Comparison of ENCODE assay signal across 14 cellular contexts in genomic region chr12:48175613-48176416, GRCh38. TPM values are rescaled to one million over a fixed set of nuclear protein-coding genes. Genes with fewer than 3 reads are reported as not detected.
A peak's percentile ranks its signal among the peaks of the same experiment; 100 is the strongest.
DNase-seq lines count a peak whose midpoint lies in the region; ATAC-seq, FAIRE-seq and TF ChIP-seq lines count a peak whose summit lies in the region.
"Had no signal": no experiment of that assay in that cellular context is flagged by ENCODE, and none has a peak within 500 bp of the region (broad histone marks: within the 10 kb centered on the region; RNA-seq: fewer than 3 reads in every experiment).

No MANE protein-coding gene starts in this region.

- H3K9me3 Mint-ChIP-seq in nephron: no peaks in the 10 kb centered on the region
- H3K9me3 Mint-ChIP-seq: effector memory CD8-positive, alpha-beta T cell had no signal

- no peak; the same call in 1 of the 2 replicates for TF ChIP-seq POLR2A in K562 (conservative IDR thresholded peaks at IDR 0.05)

- H3K4me1 ChIP-seq in Loucy (ENCODE audit: insufficient read depth, low read length, poor library complexity, severe bottlenecking) (peaks cover 14% of the 10 kb centered on the region), K562 (replicated peaks in 1 of 2; ENCODE audit: control insufficient read depth in 2 of 2, insufficient read depth in 2 of 2, low read length in 2 of 2) (peaks cover 0 to 23% of the 10 kb centered on the region in 2 experiments; a peak in 4 of 5 replicates)
- H3K4me1 ChIP-seq: heart right ventricle had no signal

- intact Hi-C loops in K562 (cut with micrococcal nuclease): no loop called here

- peak overlapping the region; percentile 90 to 97 (median 91) for H3K27ac Mint-ChIP-seq in nephron
- H3K27ac Mint-ChIP-seq: effector memory CD8-positive, alpha-beta T cell had no signal

- no peak for TF ChIP-seq RAD21 in K562 (CRISPR knock-in tag; conservative IDR thresholded peaks at IDR 0.05 in 1 of 2, IDR thresholded peaks at IDR 0.05 in 1 of 2)

- POLR2A ChIA-PET in K562 (lab: Yijun Ruan, JAX): interaction anchor here (0.6 to 1.5 kb wide), 8 partner anchors 10 to 403 kb away, joined by 3 to 6 read pairs (median 3); partner anchors contain the start of genes ASB8 and SLC48A1

- 35% methylated on average over 3 of the region's 3 CpGs for WGBS in K562 (ENCODE audit: insufficient coverage, low coverage, missing lambda C conversion rate)

- H3K9ac ChIP-seq in Loucy (ENCODE audit: low read depth, low read length, poor library complexity, severe bottlenecking): peak overlapping the region; percentile 52
- H3K9ac ChIP-seq in K562 (ENCODE audit: insufficient read depth in 1 of 2, low read depth in 2 of 2, low read length in 2 of 2): peak overlapping the region in 1 of 2 experiments; percentile 43; a peak in 2 of 4 replicates

- H3K79me2 ChIP-seq in Loucy (ENCODE audit: insufficient read depth, low read length): no peaks in the 10 kb centered on the region
- H3K79me2 ChIP-seq in K562 (ENCODE audit: control insufficient read depth, insufficient read depth, low read length): no peaks in the 10 kb centered on the region

- no peaks in the 10 kb centered on the region for H3K9me1 ChIP-seq in K562 (ENCODE audit: control insufficient read depth, insufficient read depth, low read length)

- in situ Hi-C loops in K562 (cut with MboI): loop anchor here (5.0 kb wide), 1 partner anchor 464 kb away; no protein-coding TSS in a partner anchor

- peak overlapping the region; percentile 0 to 28 (median 11) for H3K4me3 Mint-ChIP-seq in nephron

- H3K27me3 ChIP-seq in Loucy (ENCODE audit: insufficient read depth, low read length, poor library complexity, severe bottlenecking): no peaks in the 10 kb centered on the region
- H3K27me3 ChIP-seq in K562 (ENCODE audit: control insufficient read depth in 2 of 2, insufficient read depth in 2 of 2, low read length in 2 of 2): no peaks in the 10 kb centered on the region

- no peaks in the 10 kb centered on the region for H3K9me3 ChIP-seq in Loucy (ENCODE audit: insufficient read depth, low read depth, low read length)
- no peaks in the 10 kb centered on the region for H3K9me3 ChIP-seq in K562 (replicated peaks; ENCODE audit: control insufficient read depth, insufficient read depth, low read depth, low read length)
- H3K9me3 ChIP-seq: heart right ventricle had no signal

- TF ChIP-seq EP300 in K562 (IDR thresholded peaks at IDR 0.05; ENCODE audit: low read length): peak; percentile 53

- no peaks in the 10 kb centered on the region for H3K27me3 Mint-ChIP-seq in nephron (ENCODE audit: low read depth)

- CTCF ChIA-PET in K562 (lab: Yijun Ruan, JAX; ENCODE audit: low intra/inter-chr PET ratio): no interaction called here

- H3K4me3 ChIP-seq in Loucy (ENCODE audit: low read length, poor library complexity, severe bottlenecking) (peak overlapping the region; percentile 44), K562 (no peak overlapping the region)
- H3K4me3 ChIP-seq: heart right ventricle had no signal

- TF ChIP-seq CTCF in Loucy (conservative IDR thresholded peaks at IDR 0.05; ENCODE audit: low read length) (no peak), K562 (IDR thresholded peaks at IDR 0.05 in 2 of 3, conservative IDR thresholded peaks at IDR 0.05 in 1 of 3; ENCODE audit: insufficient read depth in 2 of 3, low read depth in 1 of 3, low read length in 3 of 3) (no peak), nephron (IDR thresholded peaks at IDR 0.05; ENCODE audit: unreplicated experiment in 3 of 3) (no peak)

- peak overlapping the region; percentile 44 for H3K27ac ChIP-seq in K562 (ENCODE audit: extremely low read depth, low read depth, low read length)
- H3K27ac ChIP-seq: heart right ventricle had no signal

- no peaks in the 10 kb centered on the region for H3F3A ChIP-seq in Loucy (ENCODE audit: low read depth)

- DNase-seq in NCI-H510A treated with DMSO at 0.1 percent for 48 hours (lab: John Stamatoyannopoulos, UW) (peak; percentile 38), NCI-H510A (lab: John Stamatoyannopoulos, UW) (no peak), K562 (ENCODE audit: extremely low read depth in 1 of 4, low spot score in 3 of 4) (peak in 2 of 4 experiments; percentile 39 to 43), 8988T (no peak), NCI-H748 (lab: John Stamatoyannopoulos, UW; ENCODE audit: unreplicated experiment) (no peak)
- DNase-seq: effector memory CD8-positive, alpha-beta T cell; heart right ventricle; substantia nigra had no signal

- H4K20me1 ChIP-seq in Loucy (ENCODE audit: insufficient read depth, low read length, poor library complexity, severe bottlenecking) (no peaks in the 10 kb centered on the region), K562 (replicated peaks; ENCODE audit: control insufficient read depth, insufficient read depth, low read length) (no peaks in the 10 kb centered on the region)

- H2AFZ ChIP-seq in Loucy (ENCODE audit: low read length) (peak overlapping the region; percentile 90), K562 (ENCODE audit: low read depth, low read length) (peak overlapping the region; percentile 88)

- H3K36me3 ChIP-seq in Loucy (ENCODE audit: insufficient read depth, low read length) (no peaks in the 10 kb centered on the region), K562 (ENCODE audit: control insufficient read depth, insufficient read depth, low read length) (no peaks in the 10 kb centered on the region)
- H3K36me3 ChIP-seq: heart right ventricle had no signal

- no TSS peak for BruUV-seq in K562 (replicated peaks; lab: Mats Ljungman, UMichigan)

- peak overlapping the region; percentile 65 for H3K4me2 ChIP-seq in Loucy (ENCODE audit: low read depth, low read length, poor library complexity, severe bottlenecking)
- H3K4me2 ChIP-seq in K562 (ENCODE audit: insufficient read depth, low read length): peak overlapping the region; percentile 67

- no peaks in the 10 kb centered on the region for H3K9me2 ChIP-seq in Loucy (replicated peaks; ENCODE audit: low read depth, low read length)

- H3K4me1 Mint-ChIP-seq in nephron: peaks cover 37% of the 10 kb centered on the region

- peak; percentile 23 for FAIRE-seq in K562 (lab: Jason Lieb, UNC)

- ATAC-seq in K562 (peak; percentile 89), HG03139 (IDR thresholded peaks at IDR 0.05; ENCODE audit: unreplicated experiment) (no peak)
- ATAC-seq: effector memory CD8-positive, alpha-beta T cell; heart right ventricle had no signal

- H3K36me3 Mint-ChIP-seq in nephron (ENCODE audit: low read depth): no peaks in the 10 kb centered on the region

RNA-seq across cellular contexts. Expression of gene CCDC184, which starts 7.6 kb away (rescaled TPM):
- not detected in 2 replicates for total RNA-seq in K562 (2011; cell fraction: chromatin; rRNA removed; ENCODE audit: low replicate concordance)
- not detected in 2 replicates for total RNA-seq in K562 (2011; cell fraction: nucleolus; rRNA removed)
- not detected in 2 replicates for total RNA-seq in K562 (2011; cell fraction: nucleoplasm; rRNA removed)
- total RNA-seq in K562 (2014; rRNA removed) (0.04 TPM in 1 of 2 replicates, not detected in the other), K562 (2014; rRNA removed; fragmentation: Illumina TruSeq; extraction: Trizol) (not detected in 2 replicates), K562 (2015; rRNA removed; fragmentation: Illumina TruSeq; extraction: Trizol) (not detected in 2 replicates), K562 (2021) (0.09 and 0.18 TPM in 2 replicates)
- polyA plus RNA-seq in K562 (2011; rRNA removed) (not detected in 2 replicates), K562 (2014; fragmentation: Illumina TruSeq; extraction: Trizol) (not detected in 2 replicates), K562 (2014; fragmentation: Nextera tagmentation; extraction: Ambion mirVana) (not detected), K562 (2014; rRNA removed) (not detected in 2 replicates)
- not detected in 2 replicates for polyA plus RNA-seq in K562 (2011; cell fraction: cytosol; rRNA removed)
- polyA plus RNA-seq in K562 (2011; cell fraction: nucleus; rRNA removed): not detected in 2 replicates
- 0.03 and 0.17 TPM in 2 replicates for polyA plus RNA-seq in K562 (2012)
- not detected in 2 replicates for polyA minus RNA-seq in K562 (2011; rRNA and poly(A)+ RNA removed)
- polyA minus RNA-seq in K562 (2011; cell fraction: cytosol; rRNA and poly(A)+ RNA removed): not detected in 2 replicates
- polyA minus RNA-seq in K562 (2011; cell fraction: nucleus; rRNA and poly(A)+ RNA removed): not detected in 2 replicates
- total RNA-seq: OCI-LY7 had no signal

RNA-seq across cellular contexts. Expression of gene ASB8, which starts 18.5 kb away (rescaled TPM):
- 29.0 and 38.0 TPM in 2 replicates for total RNA-seq in K562 (2011; cell fraction: chromatin; rRNA removed; ENCODE audit: low replicate concordance)
- total RNA-seq in K562 (2011; cell fraction: nucleolus; rRNA removed): 15.8 and 18.7 TPM in 2 replicates
- 25.8 and 32.9 TPM in 2 replicates for total RNA-seq in K562 (2011; cell fraction: nucleoplasm; rRNA removed)
- total RNA-seq in K562 (2014; rRNA removed) (13.3 and 24.2 TPM in 2 replicates), K562 (2014; rRNA removed; fragmentation: Illumina TruSeq; extraction: Trizol) (19.6 and 30.6 TPM in 2 replicates), K562 (2015; rRNA removed; fragmentation: Illumina TruSeq; extraction: Trizol) (18.9 and 21.2 TPM in 2 replicates), K562 (2021) (18.6 and 21.6 TPM in 2 replicates)
- polyA plus RNA-seq in K562 (2011; rRNA removed) (25.1 and 26.2 TPM in 2 replicates), K562 (2014; fragmentation: Illumina TruSeq; extraction: Trizol) (19.8 and 21.0 TPM in 2 replicates), K562 (2014; fragmentation: Nextera tagmentation; extraction: Ambion mirVana) (10 to 100 TPM; 20.0 to 29.0 TPM), K562 (2014; rRNA removed) (15.8 and 24.4 TPM in 2 replicates)
- 19.1 and 23.0 TPM in 2 replicates for polyA plus RNA-seq in K562 (2011; cell fraction: cytosol; rRNA removed)
- 13.0 and 17.0 TPM in 2 replicates for polyA plus RNA-seq in K562 (2011; cell fraction: nucleus; rRNA removed)
- polyA plus RNA-seq in K562 (2012): 17.3 and 20.3 TPM in 2 replicates
- polyA minus RNA-seq in K562 (2011; rRNA and poly(A)+ RNA removed): 21.1 and 22.8 TPM in 2 replicates
- polyA minus RNA-seq in K562 (2011; cell fraction: cytosol; rRNA and poly(A)+ RNA removed): 10.3 and 18.6 TPM in 2 replicates
- 10.5 and 11.2 TPM in 2 replicates for polyA minus RNA-seq in K562 (2011; cell fraction: nucleus; rRNA and poly(A)+ RNA removed)

RNA-seq across cellular contexts. Expression of gene OR10AD1, which starts 27.3 kb away (rescaled TPM):
- total RNA-seq in K562 (2011; cell fraction: chromatin; rRNA removed; ENCODE audit: low replicate concordance): not detected in 2 replicates
- total RNA-seq in K562 (2011; cell fraction: nucleolus; rRNA removed): 0.33 TPM in 1 of 2 replicates, not detected in the other
- not detected in 2 replicates for total RNA-seq in K562 (2011; cell fraction: nucleoplasm; rRNA removed)
- not detected in 2 replicates for total RNA-seq in K562 (2014; rRNA removed)
- total RNA-seq in K562 (2014; rRNA removed; fragmentation: Illumina TruSeq; extraction: Trizol): not detected in 2 replicates
- not detected in 2 replicates for total RNA-seq in K562 (2015; rRNA removed; fragmentation: Illumina TruSeq; extraction: Trizol)
- total RNA-seq in K562 (2021): not detected in 2 replicates
- not detected in 2 replicates for polyA plus RNA-seq in K562 (2011; rRNA removed)
- polyA plus RNA-seq in K562 (2011; cell fraction: cytosol; rRNA removed): not detected in 2 replicates
- polyA plus RNA-seq in K562 (2011; cell fraction: nucleus; rRNA removed): not detected in 2 replicates
- polyA plus RNA-seq in K562 (2012): 0.21 and 0.76 TPM in 2 replicates
- polyA plus RNA-seq in K562 (2014; fragmentation: Illumina TruSeq; extraction: Trizol): not detected in 2 replicates
- polyA plus RNA-seq in K562 (2014; fragmentation: Nextera tagmentation; extraction: Ambion mirVana): not detected
- polyA plus RNA-seq in K562 (2014; rRNA removed): not detected in 2 replicates
- not detected in 2 replicates for polyA minus RNA-seq in K562 (2011; rRNA and poly(A)+ RNA removed)
- not detected in 2 replicates for polyA minus RNA-seq in K562 (2011; cell fraction: cytosol; rRNA and poly(A)+ RNA removed)
- polyA minus RNA-seq in K562 (2011; cell fraction: nucleus; rRNA and poly(A)+ RNA removed): not detected in 2 replicates
- total RNA-seq: heart right ventricle, mesenteric fat pad, OCI-LY7 had no signal
- polyA plus RNA-seq: AG04450, heart right ventricle had no signal

RNA-seq across cellular contexts. Expression of gene PFKM, which starts 56.7 kb away (rescaled TPM):
- 73.6 and 118 TPM in 2 replicates for total RNA-seq in K562 (2011; cell fraction: chromatin; rRNA removed; ENCODE audit: low replicate concordance)
- 56.4 and 58.7 TPM in 2 replicates for total RNA-seq in K562 (2011; cell fraction: nucleolus; rRNA removed)
- 64.6 and 72.1 TPM in 2 replicates for total RNA-seq in K562 (2011; cell fraction: nucleoplasm; rRNA removed)
- total RNA-seq in K562 (2014; rRNA removed) (24.1 and 29.4 TPM in 2 replicates), K562 (2014; rRNA removed; fragmentation: Illumina TruSeq; extraction: Trizol) (31.7 and 33.4 TPM in 2 replicates), K562 (2015; rRNA removed; fragmentation: Illumina TruSeq; extraction: Trizol) (21.8 and 24.3 TPM in 2 replicates), K562 (2021) (35.2 and 39.9 TPM in 2 replicates)
- polyA plus RNA-seq in K562 (2011; rRNA removed) (30.6 and 36.2 TPM in 2 replicates), K562 (2014; fragmentation: Illumina TruSeq; extraction: Trizol) (27.7 and 33.0 TPM in 2 replicates), K562 (2014; fragmentation: Nextera tagmentation; extraction: Ambion mirVana) (10 to 100 TPM; 16.5 to 36.8 TPM), K562 (2014; rRNA removed) (26.3 and 27.5 TPM in 2 replicates)
- 29.1 and 31.3 TPM in 2 replicates for polyA plus RNA-seq in K562 (2011; cell fraction: cytosol; rRNA removed)
- polyA plus RNA-seq in K562 (2011; cell fraction: nucleus; rRNA removed): 57.6 and 66.5 TPM in 2 replicates
- 32.7 and 38.4 TPM in 2 replicates for polyA plus RNA-seq in K562 (2012)
- 37.5 and 45.1 TPM in 2 replicates for polyA minus RNA-seq in K562 (2011; rRNA and poly(A)+ RNA removed)
- 20.0 and 20.3 TPM in 2 replicates for polyA minus RNA-seq in K562 (2011; cell fraction: cytosol; rRNA and poly(A)+ RNA removed)
- polyA minus RNA-seq in K562 (2011; cell fraction: nucleus; rRNA and poly(A)+ RNA removed): 20.7 and 28.1 TPM in 2 replicates
